9 cellular contexts compared by ENCODE assay signal in the genomic region with DNA sequence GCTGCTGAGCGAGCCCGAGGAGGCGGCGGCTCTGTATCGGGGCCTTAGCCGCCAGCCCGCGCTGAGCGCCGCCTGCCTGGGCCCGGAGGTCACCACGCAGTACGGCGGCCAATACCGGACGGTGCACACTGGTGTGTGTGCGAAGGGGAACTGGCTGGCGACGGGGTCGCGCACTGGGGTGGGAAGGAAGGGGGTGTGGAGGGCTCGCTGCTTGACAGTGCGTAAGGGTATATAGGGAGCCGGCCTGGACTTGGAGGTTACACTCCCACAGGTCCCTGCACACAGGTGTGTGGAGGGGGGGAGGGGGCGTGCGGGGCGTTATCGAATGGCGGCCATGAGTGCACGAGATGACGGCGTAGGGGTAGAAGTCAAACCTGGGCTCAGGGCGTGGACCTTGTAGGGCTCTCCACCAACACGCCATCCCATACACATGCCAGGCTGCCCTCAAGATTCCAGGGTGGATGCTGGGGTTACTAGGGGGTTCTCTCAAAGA. TPM values are rescaled to one million over a fixed set of nuclear protein-coding genes. Genes with fewer than 3 reads are reported as not detected.
DNase-seq lines count a peak whose midpoint lies in the region; ATAC-seq, FAIRE-seq and TF ChIP-seq lines count a peak whose summit lies in the region.
"Had no signal": no experiment of that assay in that cellular context is flagged by ENCODE, and none has a peak within 500 bp of the region (broad histone marks: within the 10 kb centered on the region; RNA-seq: fewer than 3 reads in every experiment).

No MANE protein-coding gene starts in this region.

- DNase-seq in GM12878 (ENCODE audit: low read depth, low spot score) (no peak), lower lobe of right lung (no peak), thoracic aorta (ENCODE audit: low spot score) (no peak), frontal cortex (ENCODE audit: low spot score in 2 of 2) (no peak), NCI-H748 (lab: John Stamatoyannopoulos, UW; ENCODE audit: unreplicated experiment) (no peak)

- H3K9ac ChIP-seq in GM12878 (ENCODE audit: control insufficient read depth, insufficient read depth, low read length): peak overlapping the region; percentile 90

- peak overlapping the region; percentile 98 for H3K4me2 ChIP-seq in GM12878 (ENCODE audit: control insufficient read depth, insufficient read depth)

- in situ Hi-C loops in GM12878 (cut with MboI): loop anchor here (10.0 kb wide), 1 partner anchor 140 kb away; no protein-coding TSS in a partner anchor

- H3K27me3 ChIP-seq in ACC112 (ENCODE audit: insufficient read depth, low read length) (no peaks in the 10 kb centered on the region), GM12878 (replicated peaks in 1 of 2; ENCODE audit: control insufficient read depth in 2 of 2, insufficient read depth in 2 of 2, low read length in 1 of 2) (no peaks in the 10 kb centered on the region), lower lobe of right lung (ENCODE audit: low read depth) (no peaks in the 10 kb centered on the region), thoracic aorta (replicated peaks; ENCODE audit: insufficient read depth) (no peaks in the 10 kb centered on the region)

- TF ChIP-seq CTCF in GM12878 (IDR thresholded peaks at IDR 0.05 in 2 of 3, conservative IDR thresholded peaks at IDR 0.05 in 1 of 3; ENCODE audit: control insufficient read depth in 2 of 3, extremely low read depth in 1 of 3, insufficient read depth in 1 of 3, low read depth in 3 of 3, low read length in 3 of 3): no peak
- TF ChIP-seq CTCF in lower lobe of right lung (IDR thresholded peaks at IDR 0.05): no peak
- no peak for TF ChIP-seq CTCF in thoracic aorta (IDR thresholded peaks at IDR 0.05)

- TF ChIP-seq EP300 in GM12878 (IDR thresholded peaks at IDR 0.05; ENCODE audit: borderline replicate concordance in 1 of 2, control insufficient read depth in 1 of 2, low read depth in 2 of 2, low read length in 2 of 2): no peak

- POLR2A ChIA-PET in GM12878 (lab: Charles Lee): no interaction called here

- TF ChIP-seq RAD21 in GM12878 (IDR thresholded peaks at IDR 0.05; ENCODE audit: insufficient read depth, low read depth, low read length): no peak

- H3K79me2 ChIP-seq in ACC112 (ENCODE audit: control insufficient read depth, insufficient read depth, low read length, unreplicated experiment): peaks cover 14% of the 10 kb centered on the region
- peaks cover 20% of the 10 kb centered on the region for H3K79me2 ChIP-seq in GM12878 (ENCODE audit: control insufficient read depth, insufficient read depth, low read length)

- H2AFZ ChIP-seq in ACC112 (ENCODE audit: low read length, unreplicated experiment): no peak overlapping the region
- peak overlapping the region; percentile 65 for H2AFZ ChIP-seq in GM12878 (ENCODE audit: control insufficient read depth, low read depth, low read length)

- H3K9me3 ChIP-seq in GM12878 (replicated peaks; ENCODE audit: control insufficient read depth, insufficient read depth, low read length) (no peaks in the 10 kb centered on the region), lower lobe of right lung (no peaks in the 10 kb centered on the region), thoracic aorta (no peaks in the 10 kb centered on the region)

- H3K9me3 Mint-ChIP-seq in IgD-negative memory B cell: peaks cover 0 to 1% (median 0%) of the 10 kb centered on the region in 3 donors

- H3K27ac Mint-ChIP-seq in IgD-negative memory B cell: peak overlapping the region in 2 of 3 donors; percentile 19 to 93

- peak overlapping the region; percentile 93 to 97 (median 94) for H3K4me3 Mint-ChIP-seq in IgD-negative memory B cell

- FAIRE-seq in GM12878 (lab: Jason Lieb, UNC) (no peak), frontal cortex (lab: Jason Lieb, UNC) (no peak)

- H3K27me3 Mint-ChIP-seq in IgD-negative memory B cell: no peaks in the 10 kb centered on the region

- H3K36me3 Mint-ChIP-seq in IgD-negative memory B cell: peaks cover 3% of the 10 kb centered on the region

- TF ChIP-seq POLR2A in GM12878 (IDR thresholded peaks at IDR 0.05; ENCODE audit: low read depth, low read length): no peak

- SMC1A ChIA-PET in GM12878 (lab: Charles Lee; ENCODE audit: uncharacterized antibody, unreplicated experiment): no interaction called here

- RAD21 ChIA-PET in GM12878 (lab: Charles Lee; ENCODE audit: unreplicated experiment): no interaction called here

- peaks cover 13 to 19% (median 17%) of the 10 kb centered on the region in 3 donors for H3K4me1 Mint-ChIP-seq in IgD-negative memory B cell

- ATAC-seq in GM21423 (IDR thresholded peaks at IDR 0.05; ENCODE audit: unreplicated experiment): peak; percentile 21
- ATAC-seq in GM12878: peak; percentile 48
- peak; percentile 41 to 48 for ATAC-seq in lower lobe of right lung
- peak; percentile 19 for ATAC-seq in thoracic aorta (ENCODE audit: insufficient number of reproducible peaks, low FRiP score, low read depth)

- BruUV-seq in GM12878 (replicated peaks; lab: Mats Ljungman, UMichigan): no TSS peak

- peak overlapping the region; percentile 88 for H3K4me3 ChIP-seq in ACC112 (ENCODE audit: low read depth, low read length)
- H3K4me3 ChIP-seq in GM12878: peak overlapping the region; percentile 94
- H3K4me3 ChIP-seq in lower lobe of right lung: peak overlapping the region; percentile 98
- H3K4me3 ChIP-seq in thoracic aorta: peak overlapping the region; percentile 80

- peaks cover 10% of the 10 kb centered on the region for H3K4me1 ChIP-seq in ACC112 (ENCODE audit: control insufficient read depth, insufficient read depth, low read length, unreplicated experiment)
- H3K4me1 ChIP-seq in GM12878 (ENCODE audit: control insufficient read depth, insufficient read depth, low read length): peaks cover 10% of the 10 kb centered on the region
- peaks cover 13% of the 10 kb centered on the region for H3K4me1 ChIP-seq in lower lobe of right lung
- H3K4me1 ChIP-seq in thoracic aorta (ENCODE audit: control insufficient read depth in 1 of 2, low read depth in 2 of 2): peaks cover 11 to 16% of the 10 kb centered on the region in 2 donors

- CTCF ChIA-PET in GM12878 (lab: Yijun Ruan, JAX): interaction anchor here (1.0 kb wide), 1 partner anchor 14 kb away, joined by 3 read pairs; a partner anchor contains a TSS

- intact Hi-C loops in GM12878 (cut with micrococcal nuclease; ENCODE audit: unreplicated experiment) (loop anchor here (5.0 to 10.0 kb wide), 2 partner anchors 222 to 650 kb away; a partner anchor contains a TSS), lower lobe of right lung (cut with DNase I) (no loop called here)

- 1% methylated on average over 33 of the region's 34 CpGs for WGBS in GM12878 (ENCODE audit: insufficient coverage, insufficient replicate concordance, low lambda C conversion rate, missing lambda C conversion rate)

- no peaks in the 10 kb centered on the region for H4K20me1 ChIP-seq in GM12878 (ENCODE audit: control insufficient read depth, insufficient read depth)

- H3K36me3 ChIP-seq in ACC112 (ENCODE audit: insufficient read depth, low read length): no peaks in the 10 kb centered on the region
- peaks cover 7 to 12% of the 10 kb centered on the region in 2 experiments for H3K36me3 ChIP-seq in GM12878 (ENCODE audit: control insufficient read depth in 2 of 2, insufficient read depth in 2 of 2, low read length in 1 of 2)
- peaks cover 41% of the 10 kb centered on the region for H3K36me3 ChIP-seq in lower lobe of right lung
- peaks cover 33% of the 10 kb centered on the region for H3K36me3 ChIP-seq in thoracic aorta

- H3K27ac ChIP-seq in ACC112 (ENCODE audit: low read depth, low read length) (no peak overlapping the region; the same call in 1 of the 2 replicates), GM12878 (ENCODE audit: control insufficient read depth, insufficient read depth) (peak overlapping the region; percentile 86), lower lobe of right lung (peak overlapping the region; percentile 92), thoracic aorta (peak overlapping the region; percentile 91 to 94)

RNA-seq across cellular contexts. Expression of a gene that starts 0.4 kb away (rescaled TPM):
- polyA plus RNA-seq in IgD-negative memory B cell (84.5 TPM), GM12878 (2011; rRNA removed) (66.9 and 101 TPM in 2 replicates), GM12878 (2014; fragmentation: Illumina TruSeq; extraction: Trizol) (125 and 130 TPM in 2 replicates), GM12878 (2014; fragmentation: Nextera tagmentation; extraction: Ambion mirVana) (100 to 1,000 TPM in 1 of 2 experiments, 10 to 100 TPM in 1; 74.4 to 102 TPM), GM12878 (2014; rRNA removed) (132 and 162 TPM in 2 replicates), GM12878 (2016; fragmentation: Nextera tagmentation; extraction: Ambion mirVana) (100 to 1,000 TPM; 207 to 209 TPM)
- total RNA-seq in GM12878 (2013; cell fraction: nucleolus; rRNA removed): 71.1 and 89.5 TPM in 2 replicates
- total RNA-seq in GM12878 (2014; rRNA removed) (199 and 214 TPM in 2 replicates), GM12878 (2014; rRNA removed; fragmentation: Illumina TruSeq; extraction: Trizol) (110 and 116 TPM in 2 replicates), GM12878 (2021) (178 and 186 TPM in 2 replicates), lower lobe of right lung (83.4 TPM), thoracic aorta (100 to 1,000 TPM in 1 of 2 donors, 10 to 100 TPM in 1; 57.6 to 108 TPM), frontal cortex (66.0 TPM)
- polyA plus RNA-seq in GM12878 (2011; ENCODE audit: low read depth): 43.5 TPM
- polyA plus RNA-seq in GM12878 (2011; cell fraction: cytosol; rRNA removed): 152 and 183 TPM in 2 replicates
- 301 and 327 TPM in 2 replicates for polyA plus RNA-seq in GM12878 (2011; cell fraction: nucleus; rRNA removed)
- polyA plus RNA-seq in GM12878 (2012): 71.4 and 74.9 TPM in 2 replicates
- polyA minus RNA-seq in GM12878 (2011; rRNA and poly(A)+ RNA removed): 167 and 275 TPM in 2 replicates
- polyA minus RNA-seq in GM12878 (2011; cell fraction: cytosol; rRNA and poly(A)+ RNA removed): 76.0 and 90.2 TPM in 2 replicates
- polyA minus RNA-seq in GM12878 (2011; cell fraction: nucleus; rRNA and poly(A)+ RNA removed): 116 and 212 TPM in 2 replicates

RNA-seq across cellular contexts. Expression of a gene that starts 14.7 kb away (rescaled TPM):
- 1.3 TPM for polyA plus RNA-seq in IgD-negative memory B cell
- total RNA-seq in GM12878 (2013; cell fraction: nucleolus; rRNA removed): 31.5 and 41.7 TPM in 2 replicates
- total RNA-seq in GM12878 (2014; rRNA removed): 10.1 and 10.6 TPM in 2 replicates
- 2.3 and 3.0 TPM in 2 replicates for total RNA-seq in GM12878 (2014; rRNA removed; fragmentation: Illumina TruSeq; extraction: Trizol)
- 14.1 TPM in 2 replicates for total RNA-seq in GM12878 (2021)
- 23.1 TPM for polyA plus RNA-seq in GM12878 (2011; ENCODE audit: low read depth)
- 13.4 and 24.2 TPM in 2 replicates for polyA plus RNA-seq in GM12878 (2011; rRNA removed)
- polyA plus RNA-seq in GM12878 (2011; cell fraction: cytosol; rRNA removed): 16.4 and 28.7 TPM in 2 replicates
- polyA plus RNA-seq in GM12878 (2011; cell fraction: nucleus; rRNA removed): 519 and 594 TPM in 2 replicates
- 38.8 and 51.3 TPM in 2 replicates for polyA plus RNA-seq in GM12878 (2012)
- polyA plus RNA-seq in GM12878 (2014; fragmentation: Illumina TruSeq; extraction: Trizol): 1.6 and 3.4 TPM in 2 replicates
- polyA plus RNA-seq in GM12878 (2014; fragmentation: Nextera tagmentation; extraction: Ambion mirVana): 1 to 10 TPM; 1.2 to 4.4 TPM
- 20.8 and 25.5 TPM in 2 replicates for polyA plus RNA-seq in GM12878 (2014; rRNA removed)
- polyA plus RNA-seq in GM12878 (2016; fragmentation: Nextera tagmentation; extraction: Ambion mirVana): 1 to 10 TPM; 2.6 to 3.9 TPM
- 4.2 and 11.5 TPM in 2 replicates for polyA minus RNA-seq in GM12878 (2011; rRNA and poly(A)+ RNA removed)
- 5.6 and 5.8 TPM in 2 replicates for polyA minus RNA-seq in GM12878 (2011; cell fraction: cytosol; rRNA and poly(A)+ RNA removed)
- polyA minus RNA-seq in GM12878 (2011; cell fraction: nucleus; rRNA and poly(A)+ RNA removed): 44.7 and 55.5 TPM in 2 replicates
- total RNA-seq in lower lobe of right lung: 17.5 TPM
- total RNA-seq in thoracic aorta: 1 to 10 TPM; 8.3 to 9.2 TPM
- 6.9 TPM for total RNA-seq in frontal cortex

RNA-seq across cellular contexts. Expression of a gene that starts 14.8 kb away (rescaled TPM):
- polyA plus RNA-seq in IgD-negative memory B cell (19.7 TPM), GM12878 (2011; rRNA removed) (8.1 and 20.0 TPM in 2 replicates), GM12878 (2014; fragmentation: Illumina TruSeq; extraction: Trizol) (6.4 and 12.1 TPM in 2 replicates), GM12878 (2014; fragmentation: Nextera tagmentation; extraction: Ambion mirVana) (1 to 10 TPM; 4.2 to 4.5 TPM), GM12878 (2014; rRNA removed) (21.4 and 23.0 TPM in 2 replicates), GM12878 (2016; fragmentation: Nextera tagmentation; extraction: Ambion mirVana) (10 to 100 TPM; 16.6 to 18.5 TPM)
- 38.2 and 40.9 TPM in 2 replicates for total RNA-seq in GM12878 (2013; cell fraction: nucleolus; rRNA removed)
- total RNA-seq in GM12878 (2014; rRNA removed) (14.7 and 20.4 TPM in 2 replicates), GM12878 (2014; rRNA removed; fragmentation: Illumina TruSeq; extraction: Trizol) (6.4 and 8.1 TPM in 2 replicates), GM12878 (2021) (28.7 and 31.5 TPM in 2 replicates), lower lobe of right lung (42.9 TPM), thoracic aorta (10 to 100 TPM; 28.3 to 29.4 TPM), frontal cortex (25.3 TPM)
- polyA plus RNA-seq in GM12878 (2011; ENCODE audit: low read depth): 26.5 TPM
- polyA plus RNA-seq in GM12878 (2011; cell fraction: cytosol; rRNA removed): 22.3 and 30.2 TPM in 2 replicates
- polyA plus RNA-seq in GM12878 (2011; cell fraction: nucleus; rRNA removed): 105 and 114 TPM in 2 replicates
- 5.7 and 8.9 TPM in 2 replicates for polyA plus RNA-seq in GM12878 (2012)
- polyA minus RNA-seq in GM12878 (2011; rRNA and poly(A)+ RNA removed): 20.3 and 29.3 TPM in 2 replicates
- polyA minus RNA-seq in GM12878 (2011; cell fraction: cytosol; rRNA and poly(A)+ RNA removed): 13.1 and 13.6 TPM in 2 replicates
- polyA minus RNA-seq in GM12878 (2011; cell fraction: nucleus; rRNA and poly(A)+ RNA removed): 31.8 and 67.1 TPM in 2 replicates

RNA-seq across cellular contexts. Expression of a gene that starts 44.9 kb away (rescaled TPM):
- polyA plus RNA-seq in IgD-negative memory B cell (1.5 TPM), GM12878 (2011; rRNA removed) (0.19 TPM in 1 of 2 replicates, not detected in the other), GM12878 (2014; fragmentation: Illumina TruSeq; extraction: Trizol) (0.07 TPM in 1 of 2 replicates, not detected in the other), GM12878 (2014; fragmentation: Nextera tagmentation; extraction: Ambion mirVana) (not detected), GM12878 (2014; rRNA removed) (0.58 and 1.2 TPM in 2 replicates), GM12878 (2016; fragmentation: Nextera tagmentation; extraction: Ambion mirVana) (1 to 10 TPM in 1 of 2 experiments, under 1 TPM in 1; 0.44 to 1.1 TPM)
- total RNA-seq in GM12878 (2013; cell fraction: nucleolus; rRNA removed): 3.7 and 3.9 TPM in 2 replicates
- total RNA-seq in GM12878 (2014; rRNA removed) (1.2 and 1.3 TPM in 2 replicates), GM12878 (2014; rRNA removed; fragmentation: Illumina TruSeq; extraction: Trizol) (not detected in 2 replicates), GM12878 (2021) (0.18 TPM in 1 of 2 replicates, not detected in the other), lower lobe of right lung (not detected), thoracic aorta (1 to 10 TPM; 3.0 to 5.8 TPM), frontal cortex (not detected)
- 0.13 TPM for polyA plus RNA-seq in GM12878 (2011; ENCODE audit: low read depth)
- polyA plus RNA-seq in GM12878 (2011; cell fraction: cytosol; rRNA removed): 1.8 TPM in 1 of 2 replicates, not detected in the other
- polyA plus RNA-seq in GM12878 (2011; cell fraction: nucleus; rRNA removed): 3.0 and 4.6 TPM in 2 replicates
- 1.4 and 1.8 TPM in 2 replicates for polyA plus RNA-seq in GM12878 (2012)
- 1.2 TPM in 1 of 2 replicates, not detected in the other for polyA minus RNA-seq in GM12878 (2011; rRNA and poly(A)+ RNA removed)
- 0.52 and 0.53 TPM in 2 replicates for polyA minus RNA-seq in GM12878 (2011; cell fraction: cytosol; rRNA and poly(A)+ RNA removed)
- polyA minus RNA-seq in GM12878 (2011; cell fraction: nucleus; rRNA and poly(A)+ RNA removed): 4.6 and 10.5 TPM in 2 replicates
- total RNA-seq: pulmonary artery endothelial cell had no signal

RNA-seq across cellular contexts. Expression of a gene that starts 49.2 kb away (rescaled TPM):
- polyA plus RNA-seq in IgD-negative memory B cell: 27.5 TPM
- 27.3 and 30.3 TPM in 2 replicates for total RNA-seq in GM12878 (2013; cell fraction: nucleolus; rRNA removed)
- 39.1 and 44.3 TPM in 2 replicates for total RNA-seq in GM12878 (2014; rRNA removed)
- total RNA-seq in GM12878 (2014; rRNA removed; fragmentation: Illumina TruSeq; extraction: Trizol): 11.3 and 11.7 TPM in 2 replicates
- 45.6 and 46.1 TPM in 2 replicates for total RNA-seq in GM12878 (2021)
- 11.1 TPM for polyA plus RNA-seq in GM12878 (2011; ENCODE audit: low read depth)
- 5.7 and 13.4 TPM in 2 replicates for polyA plus RNA-seq in GM12878 (2011; rRNA removed)
- 13.9 and 18.8 TPM in 2 replicates for polyA plus RNA-seq in GM12878 (2011; cell fraction: cytosol; rRNA removed)
- polyA plus RNA-seq in GM12878 (2011; cell fraction: nucleus; rRNA removed): 26.9 and 29.1 TPM in 2 replicates
- polyA plus RNA-seq in GM12878 (2012): 24.8 and 27.5 TPM in 2 replicates
- polyA plus RNA-seq in GM12878 (2014; fragmentation: Illumina TruSeq; extraction: Trizol): 4.7 and 13.3 TPM in 2 replicates
- polyA plus RNA-seq in GM12878 (2014; fragmentation: Nextera tagmentation; extraction: Ambion mirVana): 1 to 10 TPM; 2.3 to 8.7 TPM
- 33.2 and 40.3 TPM in 2 replicates for polyA plus RNA-seq in GM12878 (2014; rRNA removed)
- 10 to 100 TPM; 73.2 to 99.5 TPM for polyA plus RNA-seq in GM12878 (2016; fragmentation: Nextera tagmentation; extraction: Ambion mirVana)
- polyA minus RNA-seq in GM12878 (2011; rRNA and poly(A)+ RNA removed): 19.7 and 20.2 TPM in 2 replicates
- 7.1 and 8.2 TPM in 2 replicates for polyA minus RNA-seq in GM12878 (2011; cell fraction: cytosol; rRNA and poly(A)+ RNA removed)
- polyA minus RNA-seq in GM12878 (2011; cell fraction: nucleus; rRNA and poly(A)+ RNA removed): 24.4 and 39.9 TPM in 2 replicates
- 27.3 TPM for total RNA-seq in lower lobe of right lung
- total RNA-seq in thoracic aorta: 10 to 100 TPM; 30.5 to 43.1 TPM
- total RNA-seq in frontal cortex: 9.4 TPM
